1 cellular context compared by ENCODE assay signal in the genomic region with DNA sequence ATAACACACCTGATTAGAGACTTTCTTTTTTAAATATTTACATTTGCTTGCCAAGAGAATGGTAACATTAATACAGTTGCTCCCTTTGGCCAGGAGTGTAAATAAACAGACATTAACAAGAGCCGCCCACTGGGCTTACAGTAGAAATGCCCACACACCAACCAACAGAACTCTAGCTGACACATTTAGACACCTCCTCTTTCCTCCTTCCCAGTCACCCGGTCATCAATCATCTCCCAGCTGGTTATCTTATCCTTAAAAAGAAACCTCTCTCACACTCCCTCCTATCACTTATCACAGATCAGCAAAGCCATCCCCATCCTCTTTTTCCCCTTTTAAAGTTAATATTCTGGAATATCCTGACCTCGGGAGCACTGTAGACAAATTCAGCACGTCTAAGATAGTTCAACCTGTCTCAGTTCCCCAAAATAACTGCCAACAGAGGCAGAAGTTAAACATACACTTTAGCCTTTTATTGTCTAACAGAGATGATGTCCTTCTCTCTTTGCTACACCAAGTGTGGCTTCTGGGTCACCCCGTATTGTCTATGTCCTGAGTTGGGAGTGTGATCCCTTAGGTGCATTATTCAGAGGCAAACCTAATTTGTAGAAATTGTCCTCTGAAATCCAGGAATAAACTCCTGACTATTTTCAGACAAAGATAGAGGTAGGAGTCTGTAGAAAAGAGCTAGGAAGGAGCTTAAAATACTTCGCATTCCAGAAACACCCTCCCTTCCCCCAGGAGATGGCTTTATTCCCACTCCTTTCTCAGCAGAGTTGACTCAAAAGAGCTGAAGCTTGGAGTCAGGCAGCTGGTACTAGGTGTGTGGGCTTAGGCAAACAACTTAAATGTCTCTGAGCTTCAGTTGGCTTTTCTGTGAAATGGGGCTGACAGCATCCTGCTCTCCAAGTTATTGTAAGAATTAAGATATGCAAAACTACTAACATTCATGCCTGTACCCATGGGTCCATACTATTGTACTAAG.
TF ChIP-seq lines count a peak whose summit lies in the region.

No MANE protein-coding gene starts in this region.

TF ChIP-seq in K562, 482 proteins besides CTCF, POLR2A, EP300 and RAD21 (continued from another document and continues in another):
- 0 out of 2 replicates have a peak, but pooled peaks have one; percentile 64 for TF ChIP-seq PATZ1 (CRISPR knock-in tag; IDR thresholded peaks at IDR 0.05; ENCODE audit: borderline replicate concordance)
- TF ChIP-seq GTF2A2 (tag; IDR thresholded peaks at IDR 0.05) = no peak
- TF ChIP-seq ZNF444 (CRISPR knock-in tag; IDR thresholded peaks at IDR 0.05) = no peak
- TF ChIP-seq GTF3C2 (IDR thresholded peaks at IDR 0.05; ENCODE audit: borderline replicate concordance, extremely low read depth, insufficient read length) = no peak
- no peak for TF ChIP-seq ZNF253 (CRISPR knock-in tag; conservative IDR thresholded peaks at IDR 0.05)
- peak; percentile 26; the same call in 1 of the 2 replicates for TF ChIP-seq DDX20 (tag; IDR thresholded peaks at IDR 0.05; ENCODE audit: low read depth)
- 0 out of 2 replicates have a peak, but pooled peaks have one; percentile 3 for TF ChIP-seq ZNF324 (CRISPR knock-in tag; IDR thresholded peaks at IDR 0.05)
- TF ChIP-seq PURB (CRISPR knock-in tag; IDR thresholded peaks at IDR 0.05; ENCODE audit: low read depth) = no peak
- TF ChIP-seq CSDE1 (IDR thresholded peaks at IDR 0.05) = no peak
- TF ChIP-seq, protein P1, sequence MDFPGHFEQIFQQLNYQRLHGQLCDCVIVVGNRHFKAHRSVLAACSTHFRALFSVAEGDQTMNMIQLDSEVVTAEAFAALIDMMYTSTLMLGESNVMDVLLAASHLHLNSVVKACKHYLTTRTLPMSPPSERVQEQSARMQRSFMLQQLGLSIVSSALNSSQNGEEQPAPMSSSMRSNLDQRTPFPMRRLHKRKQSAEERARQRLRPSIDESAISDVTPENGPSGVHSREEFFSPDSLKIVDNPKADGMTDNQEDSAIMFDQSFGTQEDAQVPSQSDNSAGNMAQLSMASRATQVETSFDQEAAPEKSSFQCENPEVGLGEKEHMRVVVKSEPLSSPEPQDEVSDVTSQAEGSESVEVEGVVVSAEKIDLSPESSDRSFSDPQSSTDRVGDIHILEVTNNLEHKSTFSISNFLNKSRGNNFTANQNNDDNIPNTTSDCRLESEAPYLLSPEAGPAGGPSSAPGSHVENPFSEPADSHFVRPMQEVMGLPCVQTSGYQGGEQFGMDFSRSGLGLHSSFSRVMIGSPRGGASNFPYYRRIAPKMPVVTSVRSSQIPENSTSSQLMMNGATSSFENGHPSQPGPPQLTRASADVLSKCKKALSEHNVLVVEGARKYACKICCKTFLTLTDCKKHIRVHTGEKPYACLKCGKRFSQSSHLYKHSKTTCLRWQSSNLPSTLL (IDR thresholded peaks at IDR 0.05) = no peak
- TF ChIP-seq ZC3H8 (IDR thresholded peaks at IDR 0.05) = no peak
- TF ChIP-seq, protein P2, sequence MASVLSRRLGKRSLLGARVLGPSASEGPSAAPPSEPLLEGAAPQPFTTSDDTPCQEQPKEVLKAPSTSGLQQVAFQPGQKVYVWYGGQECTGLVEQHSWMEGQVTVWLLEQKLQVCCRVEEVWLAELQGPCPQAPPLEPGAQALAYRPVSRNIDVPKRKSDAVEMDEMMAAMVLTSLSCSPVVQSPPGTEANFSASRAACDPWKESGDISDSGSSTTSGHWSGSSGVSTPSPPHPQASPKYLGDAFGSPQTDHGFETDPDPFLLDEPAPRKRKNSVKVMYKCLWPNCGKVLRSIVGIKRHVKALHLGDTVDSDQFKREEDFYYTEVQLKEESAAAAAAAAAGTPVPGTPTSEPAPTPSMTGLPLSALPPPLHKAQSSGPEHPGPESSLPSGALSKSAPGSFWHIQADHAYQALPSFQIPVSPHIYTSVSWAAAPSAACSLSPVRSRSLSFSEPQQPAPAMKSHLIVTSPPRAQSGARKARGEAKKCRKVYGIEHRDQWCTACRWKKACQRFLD (CRISPR knock-in tag; IDR thresholded peaks at IDR 0.05) = 0 out of 2 replicates have a peak, but pooled peaks have one; percentile 58
- TF ChIP-seq HLTF (IDR thresholded peaks at IDR 0.05) = peak; percentile 68; the same call in 1 of the 2 replicates
- TF ChIP-seq YBX1 (IDR thresholded peaks at IDR 0.05) = no peak
- TF ChIP-seq ELF1 (tag; IDR thresholded peaks at IDR 0.05) = no peak
- no peak; the same call in 1 of the 2 replicates for TF ChIP-seq ARID2 (IDR thresholded peaks at IDR 0.05)
- peak; percentile 98 for TF ChIP-seq LEF1 (IDR thresholded peaks at IDR 0.05)
- TF ChIP-seq ZNF57 (CRISPR knock-in tag; IDR thresholded peaks at IDR 0.05) = no peak
- TF ChIP-seq SIX5 (IDR thresholded peaks at IDR 0.05; ENCODE audit: borderline replicate concordance in 1 of 2, insufficient read depth in 1 of 2, low read depth in 1 of 2, low read length in 2 of 2) = no peak
- TF ChIP-seq, protein P3, sequence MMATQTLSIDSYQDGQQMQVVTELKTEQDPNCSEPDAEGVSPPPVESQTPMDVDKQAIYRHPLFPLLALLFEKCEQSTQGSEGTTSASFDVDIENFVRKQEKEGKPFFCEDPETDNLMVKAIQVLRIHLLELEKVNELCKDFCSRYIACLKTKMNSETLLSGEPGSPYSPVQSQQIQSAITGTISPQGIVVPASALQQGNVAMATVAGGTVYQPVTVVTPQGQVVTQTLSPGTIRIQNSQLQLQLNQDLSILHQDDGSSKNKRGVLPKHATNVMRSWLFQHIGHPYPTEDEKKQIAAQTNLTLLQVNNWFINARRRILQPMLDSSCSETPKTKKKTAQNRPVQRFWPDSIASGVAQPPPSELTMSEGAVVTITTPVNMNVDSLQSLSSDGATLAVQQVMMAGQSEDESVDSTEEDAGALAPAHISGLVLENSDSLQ (IDR thresholded peaks at IDR 0.05) = peak; percentile 98
- TF ChIP-seq ZBTB11 (CRISPR knock-in tag; IDR thresholded peaks at IDR 0.05) = 0 out of 6 replicates have a peak, but pooled peaks of 1 of the 3 experiments have one; percentile 54
- TF ChIP-seq, protein P4, sequence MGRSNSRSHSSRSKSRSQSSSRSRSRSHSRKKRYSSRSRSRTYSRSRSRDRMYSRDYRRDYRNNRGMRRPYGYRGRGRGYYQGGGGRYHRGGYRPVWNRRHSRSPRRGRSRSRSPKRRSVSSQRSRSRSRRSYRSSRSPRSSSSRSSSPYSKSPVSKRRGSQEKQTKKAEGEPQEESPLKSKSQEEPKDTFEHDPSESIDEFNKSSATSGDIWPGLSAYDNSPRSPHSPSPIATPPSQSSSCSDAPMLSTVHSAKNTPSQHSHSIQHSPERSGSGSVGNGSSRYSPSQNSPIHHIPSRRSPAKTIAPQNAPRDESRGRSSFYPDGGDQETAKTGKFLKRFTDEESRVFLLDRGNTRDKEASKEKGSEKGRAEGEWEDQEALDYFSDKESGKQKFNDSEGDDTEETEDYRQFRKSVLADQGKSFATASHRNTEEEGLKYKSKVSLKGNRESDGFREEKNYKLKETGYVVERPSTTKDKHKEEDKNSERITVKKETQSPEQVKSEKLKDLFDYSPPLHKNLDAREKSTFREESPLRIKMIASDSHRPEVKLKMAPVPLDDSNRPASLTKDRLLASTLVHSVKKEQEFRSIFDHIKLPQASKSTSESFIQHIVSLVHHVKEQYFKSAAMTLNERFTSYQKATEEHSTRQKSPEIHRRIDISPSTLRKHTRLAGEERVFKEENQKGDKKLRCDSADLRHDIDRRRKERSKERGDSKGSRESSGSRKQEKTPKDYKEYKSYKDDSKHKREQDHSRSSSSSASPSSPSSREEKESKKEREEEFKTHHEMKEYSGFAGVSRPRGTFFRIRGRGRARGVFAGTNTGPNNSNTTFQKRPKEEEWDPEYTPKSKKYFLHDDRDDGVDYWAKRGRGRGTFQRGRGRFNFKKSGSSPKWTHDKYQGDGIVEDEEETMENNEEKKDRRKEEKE (IDR thresholded peaks at IDR 0.05; ENCODE audit: borderline replicate concordance in 1 of 2, control insufficient read depth in 1 of 2, low read depth in 2 of 2, low read length in 1 of 2) = no peak
- peak; percentile 83 for TF ChIP-seq PYGO2 (tag; IDR thresholded peaks at IDR 0.05)
- TF ChIP-seq SPI1 (IDR thresholded peaks at IDR 0.05; ENCODE audit: borderline replicate concordance, low read depth, low read length) = peak; percentile 80
- TF ChIP-seq ZNF668 (CRISPR knock-in tag; IDR thresholded peaks at IDR 0.05) = no peak
- peak; percentile 91 for TF ChIP-seq NCOA1 (IDR thresholded peaks at IDR 0.05; ENCODE audit: low read depth)
- 0 out of 2 replicates have a peak, but pooled peaks have one; percentile 7 for TF ChIP-seq ZNF707 (CRISPR knock-in tag; conservative IDR thresholded peaks at IDR 0.05)
- TF ChIP-seq HOXB6 (CRISPR knock-in tag; IDR thresholded peaks at IDR 0.05; ENCODE audit: borderline replicate concordance) = 0 out of 2 replicates have a peak, but pooled peaks have one; percentile 36
- TF ChIP-seq MLLT1 (IDR thresholded peaks at IDR 0.05) = peak; percentile 70 to 83; a peak in 3 of 4 replicates
- TF ChIP-seq, protein P5, sequence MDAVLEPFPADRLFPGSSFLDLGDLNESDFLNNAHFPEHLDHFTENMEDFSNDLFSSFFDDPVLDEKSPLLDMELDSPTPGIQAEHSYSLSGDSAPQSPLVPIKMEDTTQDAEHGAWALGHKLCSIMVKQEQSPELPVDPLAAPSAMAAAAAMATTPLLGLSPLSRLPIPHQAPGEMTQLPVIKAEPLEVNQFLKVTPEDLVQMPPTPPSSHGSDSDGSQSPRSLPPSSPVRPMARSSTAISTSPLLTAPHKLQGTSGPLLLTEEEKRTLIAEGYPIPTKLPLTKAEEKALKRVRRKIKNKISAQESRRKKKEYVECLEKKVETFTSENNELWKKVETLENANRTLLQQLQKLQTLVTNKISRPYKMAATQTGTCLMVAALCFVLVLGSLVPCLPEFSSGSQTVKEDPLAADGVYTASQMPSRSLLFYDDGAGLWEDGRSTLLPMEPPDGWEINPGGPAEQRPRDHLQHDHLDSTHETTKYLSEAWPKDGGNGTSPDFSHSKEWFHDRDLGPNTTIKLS (IDR thresholded peaks at IDR 0.05; ENCODE audit: borderline replicate concordance, low read depth) = peak; percentile 68
- 0 out of 2 replicates have a peak, but pooled peaks have one; percentile 23 for TF ChIP-seq SUPT5H (IDR thresholded peaks at IDR 0.05)
